29 cellular contexts compared by ENCODE assay signal in the genomic region with DNA sequence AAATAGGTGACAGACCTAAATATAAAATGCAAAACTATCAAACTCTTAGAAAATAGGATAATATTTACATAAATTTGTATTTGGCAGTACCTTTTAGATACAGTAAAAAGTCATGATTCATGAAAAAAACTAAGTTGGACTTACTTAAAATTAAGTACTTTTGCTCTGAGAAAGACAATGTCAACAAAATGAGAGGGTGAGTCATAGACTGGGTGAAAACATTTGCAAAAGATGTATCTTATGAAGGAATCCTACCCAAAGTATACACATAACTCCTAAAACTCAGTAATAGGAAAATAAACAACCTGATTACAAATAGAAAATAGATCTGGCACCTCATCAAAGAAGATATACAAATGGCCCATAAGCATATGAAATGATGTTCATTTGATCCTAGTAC.
"Had no signal": no experiment of that assay in that cellular context is flagged by ENCODE, and none has a peak within 500 bp of the region (broad histone marks: within the 10 kb centered on the region; RNA-seq: fewer than 3 reads in every experiment).

No MANE protein-coding gene starts in this region.

- H3K4me3 ChIP-seq: body of pancreas, breast epithelium, esophagus muscularis mucosa, gastroesophageal sphincter, heart right ventricle had no signal

- ATAC-seq: activated CD4-positive, CD25-positive, alpha-beta regulatory T cell treated with anti-CD3 and anti-CD28 coated beads, Interleukin-2, amount 50 U/mL, for 24 hours; activated CD8-positive, alpha-beta T cell treated with anti-CD3 and anti-CD28 coated beads for 36 hours; activated T-cell treated with anti-CD3 and anti-CD28 coated beads, Interleukin-2, amount 50 U/mL, for 4 hours; activated T-helper 17 cell treated with anti-CD3 and anti-CD28 coated beads, Interleukin-2, amount 50 U/mL, for 72 hours; body of pancreas; effector memory CD8-positive, alpha-beta T cell; gastroesophageal sphincter; heart right ventricle; T-helper 17 cell had no signal

- DNase-seq: activated B cell treated with CpG ODN at 0.5 μM for 24 hours; activated CD4-positive, alpha-beta T cell treated with anti-CD3 and anti-CD28 coated beads for 48 hours; activated CD4-positive, alpha-beta T cell treated with anti-CD3 and anti-CD28 coated beads, Interleukin-2, amount 50 U/mL, for 1 hour; activated CD4-positive, alpha-beta T cell treated with anti-CD3 and anti-CD28 coated beads, Interleukin-2, amount 50 U/mL, for 48 hours; activated CD8-positive, alpha-beta memory T cell treated with anti-CD3 and anti-CD28 coated beads for 24 hours; activated CD8-positive, alpha-beta T cell treated with anti-CD3 and anti-CD28 coated beads for 36 hours; activated effector memory CD4-positive, alpha-beta T cell treated with Interleukin-2 at 50 U/mL for 16 hours; activated gamma-delta T cell treated with Interleukin-2 at 50 U/mL for 16 hours; activated naive CD4-positive, alpha-beta T cell treated with anti-CD3 and anti-CD28 coated beads, Interleukin-2, amount 50 U/mL, for 16 hours; activated naive CD4-positive, alpha-beta T cell treated with Interleukin-2 at 50 U/mL for 16 hours; activated T-cell treated with anti-CD3 and anti-CD28 coated beads, Interleukin-2, amount 50 U/mL, for 4 hours; body of pancreas; cortex of kidney; dermis blood vessel endothelial cell; effector CD4-positive, alpha-beta T cell; effector memory CD8-positive, alpha-beta T cell; erythroblast; foreskin melanocyte; heart right ventricle; hippocampal formation; T-helper 1 cell; T-helper 17 cell; T1000; WERI-Rb-1 had no signal
